In genomic region chr3:72847282-72847681, GRCh38 we compare ENCODE assay signal across 8 cellular contexts. TPM values are rescaled to one million over a fixed set of nuclear protein-coding genes. Genes with fewer than 3 reads are reported as not detected.
A peak's percentile ranks its signal among the peaks of the same experiment; 100 is the strongest.
DNase-seq lines count a peak whose midpoint lies in the region; ATAC-seq and TF ChIP-seq lines count a peak whose summit lies in the region.

No MANE protein-coding gene starts in this region.

- H3K9me3 ChIP-seq in A673 (ENCODE audit: low read depth, low read length, poor library complexity, severe bottlenecking) (no peaks in the 10 kb centered on the region), body of pancreas (no peaks in the 10 kb centered on the region)

- H3K4me1 Mint-ChIP-seq in mesothelial cell of epicardium, result peaks cover 27% of the 10 kb centered on the region

- BruUV-seq in A673 (replicated peaks; lab: Mats Ljungman, UMichigan), result no TSS peak

- H3K27ac ChIP-seq in A673 (ENCODE audit: low read depth, low read length, poor library complexity, severe bottlenecking) (no peak overlapping the region), HL-60 (replicated peaks) (peak overlapping the region; percentile 87), body of pancreas (peak overlapping the region in 3 of 4 donors; percentile 35 to 81 (median 78))

- peak overlapping the region; percentile 79 for H3K4me3 Mint-ChIP-seq in mesothelial cell of epicardium

- TF ChIP-seq CTCF in A673 (conservative IDR thresholded peaks at IDR 0.05; ENCODE audit: low read depth, low read length) (no peak), HL-60 (IDR thresholded peaks at IDR 0.05; ENCODE audit: insufficient read depth, low read length) (no peak), body of pancreas (IDR thresholded peaks at IDR 0.05) (no peak), mesothelial cell of epicardium (IDR thresholded peaks at IDR 0.05; ENCODE audit: unreplicated experiment) (no peak)

- CTCF ChIA-PET in A673 (lab: Charles Lee), result no interaction called here

- no peaks in the 10 kb centered on the region for H3K36me3 Mint-ChIP-seq in mesothelial cell of epicardium

- no peaks in the 10 kb centered on the region for H3K27me3 ChIP-seq in A673 (replicated peaks; ENCODE audit: insufficient read depth, low read depth, low read length, poor library complexity)
- no peaks in the 10 kb centered on the region for H3K27me3 ChIP-seq in HL-60 (ENCODE audit: insufficient read depth, poor library complexity, severe bottlenecking)
- H3K27me3 ChIP-seq in body of pancreas, result no peaks in the 10 kb centered on the region

- no peaks in the 10 kb centered on the region for H3K9me3 Mint-ChIP-seq in mesothelial cell of epicardium

- H3K4me1 ChIP-seq in A673 (ENCODE audit: insufficient read depth, low read length, poor library complexity, severe bottlenecking), result no peaks in the 10 kb centered on the region
- H3K4me1 ChIP-seq in body of pancreas, result peaks cover 29% of the 10 kb centered on the region

- ATAC-seq in body of pancreas (no peak), GM21526 (IDR thresholded peaks at IDR 0.05; ENCODE audit: low FRiP score, unreplicated experiment) (no peak), HG02623 (IDR thresholded peaks at IDR 0.05; ENCODE audit: unreplicated experiment) (no peak), GM18505 (IDR thresholded peaks at IDR 0.05; ENCODE audit: unreplicated experiment) (no peak)

- POLR2A ChIA-PET in A673 (lab: Charles Lee; ENCODE audit: low non-redundant PET), result no interaction called here

- H3K36me3 ChIP-seq in A673 (ENCODE audit: insufficient read depth, low read length, poor library complexity, severe bottlenecking) (no peaks in the 10 kb centered on the region), body of pancreas (replicated peaks in 1 of 2; ENCODE audit: insufficient read depth in 1 of 2, low read depth in 2 of 2) (no peaks in the 10 kb centered on the region)

- TF ChIP-seq POLR2A in body of pancreas (IDR thresholded peaks at IDR 0.05) (no peak), GM18505 (IDR thresholded peaks at IDR 0.05; ENCODE audit: borderline replicate concordance, extremely low read depth, insufficient read depth, insufficient read length) (no peak)

- in situ Hi-C loops in G401 (cut with HindIII; ENCODE audit: low sequenced_read_pairs), result no loop called here

- peak overlapping the region; percentile 67 for H3K4me3 ChIP-seq in A673 (ENCODE audit: low read depth, low read length, poor library complexity, severe bottlenecking)
- H3K4me3 ChIP-seq in HL-60 (replicated peaks; ENCODE audit: insufficient read depth, low read length), result peak overlapping the region; percentile 67
- peak overlapping the region in 1 of 2 donors; percentile 64 for H3K4me3 ChIP-seq in body of pancreas

- H3K27ac Mint-ChIP-seq in mesothelial cell of epicardium, result peak overlapping the region; percentile 7

- intact Hi-C loops in A673 (cut with micrococcal nuclease; ENCODE audit: unreplicated experiment) (loop anchor here (5.0 kb wide), 2 partner anchors 40 to 245 kb away; partner anchors contain the start of gene GXYLT2), body of pancreas (cut with DNase I) (no loop called here)

- peaks cover 33% of the 10 kb centered on the region for H3K27me3 Mint-ChIP-seq in mesothelial cell of epicardium (ENCODE audit: low read depth)

- DNase-seq in A673 (ENCODE audit: low spot score) (no peak), HL-60 (ENCODE audit: low read depth in 1 of 2, low spot score in 1 of 2) (no peak), body of pancreas (no peak), mesothelial cell of epicardium (ENCODE audit: low spot score in 2 of 2, unreplicated experiment in 2 of 2) (no peak), G401 (ENCODE audit: low spot score) (no peak)

- WGBS in body of pancreas, 2 donors, result 6 to 7% methylated on average over 6 of the region's 6 CpGs

RNA-seq across cellular contexts. Expression of gene SHQ1, which starts 1.0 kb away (rescaled TPM):
- total RNA-seq in A673 (2021), result 21.1 and 24.3 TPM in 2 replicates
- 10 to 100 TPM in 1 of 2 donors, 1 to 10 TPM in 1; 9.6 to 11.2 TPM for total RNA-seq in body of pancreas
- 17.0 to 22.0 TPM (median 18.6 TPM) in 3 replicates for total RNA-seq in mesothelial cell of epicardium
- 28.9 and 32.0 TPM in 2 replicates for total RNA-seq in G401 (2014; rRNA removed; shearing (Covaris generic))

RNA-seq across cellular contexts. Expression of gene GXYLT2, which starts 40.6 kb away (rescaled TPM):
- total RNA-seq in A673 (2021) (10.7 and 17.1 TPM in 2 replicates), body of pancreas (1 to 10 TPM; 5.2 to 5.6 TPM), mesothelial cell of epicardium (30.5 to 33.7 TPM (median 32.8 TPM) in 3 replicates)
- 10.3 and 13.9 TPM in 2 replicates for total RNA-seq in G401 (2014; rRNA removed; shearing (Covaris generic))
